ENCODE assay signal across 25 cellular contexts in genomic region chr4:8182294-8182693, GRCh38. TPM values are rescaled to one million over a fixed set of nuclear protein-coding genes. Genes with fewer than 3 reads are reported as not detected.
DNase-seq lines count a peak whose midpoint lies in the region; TF ChIP-seq lines count a peak whose summit lies in the region.
"Had no signal": no experiment of that assay in that cellular context is flagged by ENCODE, and none has a peak within 500 bp of the region (broad histone marks: within the 10 kb centered on the region; RNA-seq: fewer than 3 reads in every experiment).

No MANE protein-coding gene starts in this region.

- H3K9me3 ChIP-seq in SJSA1 (replicated peaks) = no peaks in the 10 kb centered on the region
- no peaks in the 10 kb centered on the region for H3K9me3 ChIP-seq in left ventricle myocardium inferior (replicated peaks)
- peaks cover 3% of the 10 kb centered on the region for H3K9me3 ChIP-seq in trophoblast cell (ENCODE audit: insufficient read depth, low read depth, low read length)
- no peaks in the 10 kb centered on the region for H3K9me3 ChIP-seq in BE2C
- no peaks in the 10 kb centered on the region for H3K9me3 ChIP-seq in sigmoid colon
- H3K9me3 ChIP-seq: gastrocnemius medialis, Peyer's patch, SJCRH30 had no signal

- TF ChIP-seq POLR2A in sigmoid colon (IDR thresholded peaks at IDR 0.05) = no peak

- H3K4me3 ChIP-seq in SJSA1 (no peak overlapping the region), left ventricle myocardium inferior (peak overlapping the region; percentile 38), trophoblast cell (ENCODE audit: low read depth, low read length) (no peak overlapping the region), BE2C (ENCODE audit: low read depth, low read length) (no peak overlapping the region), sigmoid colon (no peak overlapping the region)
- H3K4me3 ChIP-seq: gastrocnemius medialis, Peyer's patch, SJCRH30 had no signal

- no peak overlapping the region for H3K4ac ChIP-seq in trophoblast cell (ENCODE audit: low read depth, low read length)

- no peak overlapping the region for H2BK120ac ChIP-seq in trophoblast cell (ENCODE audit: insufficient read depth, low read length, poor library complexity)

- H3K4me2 ChIP-seq in trophoblast cell (ENCODE audit: low read length) = no peak overlapping the region

- no peak overlapping the region for H3K9ac ChIP-seq in trophoblast cell (ENCODE audit: low read length)

- no peaks in the 10 kb centered on the region for H3K79me2 ChIP-seq in trophoblast cell (ENCODE audit: control insufficient read depth, insufficient read depth, low read length, poor library complexity)

- TF ChIP-seq CTCF in C4-2B (conservative IDR thresholded peaks at IDR 0.05) (no peak), left ventricle myocardium inferior (IDR thresholded peaks at IDR 0.05; ENCODE audit: borderline replicate concordance) (no peak), BE2C (IDR thresholded peaks at IDR 0.05; ENCODE audit: low read depth, low read length) (no peak), sigmoid colon (IDR thresholded peaks at IDR 0.05) (no peak)

- H4K91ac ChIP-seq in trophoblast cell (ENCODE audit: low read depth, low read length) = peak overlapping the region; percentile 3

- no peak overlapping the region for H3K14ac ChIP-seq in trophoblast cell (ENCODE audit: low read length)

- H2AFZ ChIP-seq in trophoblast cell (ENCODE audit: insufficient read depth, low read length, poor library complexity) = no peak overlapping the region

- DNase-seq in SJSA1 (ENCODE audit: low read depth in 1 of 2, low spot score in 2 of 2) (no peak), left ventricle myocardium inferior (no peak), trophoblast cell (no peak), BE2C (no peak), sigmoid colon (no peak), GF-D8 (lab: John Stamatoyannopoulos, UW) (no peak)
- DNase-seq in NK-92 treated with Interleukin-12 subunit alpha and Interleukin-12 subunit beta, amount 100 ng/mL, for 24 hours (lab: John Stamatoyannopoulos, UW) = no peak
- DNase-seq: activated CD4-positive, alpha-beta T cell treated with anti-CD3 and anti-CD28 coated beads for 48 hours; activated T-cell treated with anti-CD3 and anti-CD28 coated beads for 4 hours; AML-193; amniotic stem cell; CD4-positive, alpha-beta memory T cell; gastrocnemius medialis; H9; Kasumi-1; naive thymus-derived CD8-positive, alpha-beta T cell; NCI-H1417 treated with DMSO at 0.1 percent for 48 hours; NCI-H2081 treated with DMSO at 0.1 percent for 48 hours; NCI-H526 treated with DMSO at 0.1 percent for 48 hours; nucleus accumbens; stimulated activated CD4-positive, alpha-beta T cell treated with anti-CD3 and anti-CD28 coated beads, Interleukin-15, amount 100 ng/mL, for 24 hours; T1000 had no signal

- no peak overlapping the region for H2AK5ac ChIP-seq in trophoblast cell (ENCODE audit: low read length)

- no peaks in the 10 kb centered on the region for H3K79me1 ChIP-seq in trophoblast cell (ENCODE audit: low read length)

- no peak for TF ChIP-seq EP300 in sigmoid colon (IDR thresholded peaks at IDR 0.05)

- H3K27ac ChIP-seq in C4-2B (peak overlapping the region; percentile 47), SJSA1 (0 out of 2 replicates have a peak overlapping the region, but pooled peaks have one; percentile 78), left ventricle myocardium inferior (replicated peaks) (peak overlapping the region; percentile 80), trophoblast cell (ENCODE audit: low read depth, low read length) (no peak overlapping the region), sigmoid colon (no peak overlapping the region)
- H3K27ac ChIP-seq: SJCRH30 had no signal

- no peak overlapping the region for H2BK12ac ChIP-seq in trophoblast cell (ENCODE audit: low read length)

- WGBS in trophoblast cell (ENCODE audit: extremely low coverage, insufficient coverage, insufficient read length) = no CpG with 5 or more reads among the region's 11 CpGs
- 39 to 86% methylated on average over 11 of the region's 11 CpGs for WGBS in sigmoid colon, 2 donors

- no peak overlapping the region for H2BK5ac ChIP-seq in trophoblast cell (ENCODE audit: low read depth, low read length, poor library complexity)

- H4K12ac ChIP-seq in trophoblast cell (ENCODE audit: low read depth, low read length) = no peak overlapping the region

- no peak overlapping the region for H3K23ac ChIP-seq in trophoblast cell (ENCODE audit: low read length)

- H3K4me1 ChIP-seq in SJSA1 (replicated peaks) (peaks cover 42% of the 10 kb centered on the region), left ventricle myocardium inferior (peaks cover 58% of the 10 kb centered on the region), trophoblast cell (ENCODE audit: control insufficient read depth in 1 of 2, insufficient read depth in 2 of 2, low read length in 2 of 2) (peaks cover 8 to 12% of the 10 kb centered on the region in 2 experiments), BE2C (peaks cover 7% of the 10 kb centered on the region), sigmoid colon (peaks cover 0 to 6% (median 0%) of the 10 kb centered on the region in 4 donors)

- H3K27me3 ChIP-seq in SJSA1 (replicated peaks) (no peaks in the 10 kb centered on the region), left ventricle myocardium inferior (ENCODE audit: low read depth) (no peaks in the 10 kb centered on the region), trophoblast cell (ENCODE audit: insufficient read depth, low read length) (no peaks in the 10 kb centered on the region), BE2C (no peaks in the 10 kb centered on the region), sigmoid colon (peaks cover 0 to 5% (median 0%) of the 10 kb centered on the region in 3 donors)
- H3K27me3 ChIP-seq: gastrocnemius medialis, Peyer's patch, SJCRH30 had no signal

- H3K36me3 ChIP-seq in SJSA1 = no peaks in the 10 kb centered on the region
- no peaks in the 10 kb centered on the region for H3K36me3 ChIP-seq in left ventricle myocardium inferior
- H3K36me3 ChIP-seq in trophoblast cell (ENCODE audit: control insufficient read depth in 1 of 2, insufficient read depth in 2 of 2, low read length in 2 of 2) = no peaks in the 10 kb centered on the region
- H3K36me3 ChIP-seq in BE2C = no peaks in the 10 kb centered on the region
- no peaks in the 10 kb centered on the region for H3K36me3 ChIP-seq in sigmoid colon
- H3K36me3 ChIP-seq: gastrocnemius medialis, Peyer's patch, SJCRH30 had no signal

- no peak overlapping the region for H3K18ac ChIP-seq in trophoblast cell (ENCODE audit: low read length)

- intact Hi-C loops in left ventricle myocardium inferior (cut with micrococcal nuclease) (no loop called here), sigmoid colon (cut with DNase I) (no loop called here)

- no peak overlapping the region for H4K8ac ChIP-seq in trophoblast cell (ENCODE audit: low read depth, low read length)

RNA-seq across cellular contexts. Expression of gene SH3TC1, which starts 16.8 kb away (rescaled TPM):
- total RNA-seq in SJSA1 (2014; rRNA removed; shearing (Covaris generic)) = 1.4 and 4.3 TPM in 2 replicates
- total RNA-seq in left ventricle myocardium inferior = 13.6 TPM
- 12.8 and 13.1 TPM in 2 replicates for polyA plus RNA-seq in trophoblast cell (2013)
- polyA plus RNA-seq in BE2C (2012; ENCODE audit: insufficient read depth, insufficient read length, low read depth) = 43.1 TPM
- total RNA-seq in sigmoid colon = 10 to 100 TPM in 1 of 4 donors, 1 to 10 TPM in 3; 6.4 to 24.4 (median 8.3) TPM
- polyA plus RNA-seq in sigmoid colon = 10 to 100 TPM in 1 of 3 donors, 1 to 10 TPM in 2; 3.0 to 14.2 (median 3.7) TPM

RNA-seq across cellular contexts. Expression of gene ABLIM2, which starts 23.7 kb away (rescaled TPM):
- 0.13 TPM in 1 of 2 replicates, not detected in the other for total RNA-seq in SJSA1 (2014; rRNA removed; shearing (Covaris generic))
- total RNA-seq in left ventricle myocardium inferior (43.5 TPM), sigmoid colon (1 to 10 TPM; 3.1 to 8.9 (median 5.6) TPM)
- 3.0 and 3.2 TPM in 2 replicates for polyA plus RNA-seq in trophoblast cell (2013)
- 10.1 TPM for polyA plus RNA-seq in BE2C (2012; ENCODE audit: insufficient read depth, insufficient read length, low read depth)
- polyA plus RNA-seq in sigmoid colon = 10 to 100 TPM in 2 of 3 donors, 1 to 10 TPM in 1; 7.4 to 15.0 (median 11.3) TPM

Comparison
In these comparisons a context has a peak if more than half of its experiments do, and no peak if none do; other contexts are left out.
1. H3K27ac ChIP-seq: peak in C4-2B (single experiment), SJSA1 (single experiment) and left ventricle myocardium inferior (single experiment); none in trophoblast cell (single experiment) and sigmoid colon (0 of 4).